Comparison of ENCODE assay signal across 8 cellular contexts in the genomic region with DNA sequence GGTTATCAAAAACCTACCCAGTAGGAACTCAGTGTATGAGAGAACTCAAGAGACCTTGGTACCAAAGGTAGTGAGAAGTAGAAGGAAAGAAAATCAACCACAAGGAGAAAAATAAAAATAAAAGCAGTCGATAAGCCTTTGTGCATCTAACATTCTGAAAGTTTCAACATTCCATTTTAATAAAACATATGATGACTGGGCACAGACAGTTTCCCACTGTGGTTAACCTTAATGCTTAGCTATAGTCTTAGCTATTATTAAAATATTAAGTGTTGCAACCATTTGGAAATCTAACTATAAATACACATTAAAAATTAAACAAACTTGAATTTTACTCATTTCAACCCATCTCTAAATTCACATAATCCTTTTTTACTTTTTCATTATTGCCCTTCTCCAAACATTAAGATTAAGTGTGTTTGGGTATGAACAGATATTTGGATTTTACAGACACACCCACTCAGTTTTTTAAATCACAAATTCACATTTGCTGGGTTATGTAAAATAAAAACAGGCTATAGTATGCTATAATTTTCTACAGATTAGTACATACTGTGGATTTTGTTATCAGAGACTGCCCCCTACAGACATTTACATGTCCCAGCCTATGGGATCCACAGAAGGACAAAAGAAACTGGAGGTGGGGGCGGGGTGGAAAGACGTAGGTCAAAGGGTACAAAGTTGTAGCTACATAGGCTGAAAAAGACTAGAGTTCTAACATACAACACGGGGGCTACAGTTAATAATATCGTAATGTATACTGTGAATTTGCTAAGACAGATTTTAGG. TPM values are rescaled to one million over a fixed set of nuclear protein-coding genes. Genes with fewer than 3 reads are reported as not detected.
DNase-seq lines count a peak whose midpoint lies in the region; ATAC-seq and TF ChIP-seq lines count a peak whose summit lies in the region.

No MANE protein-coding gene starts in this region.

- CTCF ChIA-PET in Calu3 (lab: Charles Lee) = no interaction called here

- 0 out of 2 replicates have a peak, but pooled peaks cover 3% of the 10 kb centered on the region for H3K79me2 ChIP-seq in MM.1S (ENCODE audit: low read length)

- H3K9me3 ChIP-seq in MM.1S (replicated peaks; ENCODE audit: insufficient read depth, low read length) (no peaks in the 10 kb centered on the region), adipocyte (ENCODE audit: control insufficient read depth, low read length) (no peaks in the 10 kb centered on the region)

- H3K4me1 Mint-ChIP-seq in memory B cell (no peaks in the 10 kb centered on the region), Calu3 (ENCODE audit: low read depth, unreplicated experiment) (no peaks in the 10 kb centered on the region)

- H3K36me3 Mint-ChIP-seq in memory B cell = peaks cover 17% of the 10 kb centered on the region
- H3K36me3 Mint-ChIP-seq in Calu3 (ENCODE audit: insufficient read depth, unreplicated experiment) = no peaks in the 10 kb centered on the region

- DNase-seq in NCI-H1105 treated with DMSO at 0.1 percent for 48 hours (lab: John Stamatoyannopoulos, UW) (peak; percentile 4), NCI-H1105 (lab: John Stamatoyannopoulos, UW) (no peak), MM.1S (peak; percentile 57), adipocyte (ENCODE audit: low read depth) (peak; percentile 75), memory B cell (ENCODE audit: low spot score in 2 of 2) (no peak), Calu3 (no peak)
- no peak for DNase-seq in stimulated activated CD4-positive, alpha-beta T cell treated with anti-CD3 and anti-CD28 coated beads, Interleukin-2, amount 100 ng/mL, for 48 hours

- H3K4me3 ChIP-seq in MM.1S (ENCODE audit: low read length) (no peak overlapping the region), adipocyte (ENCODE audit: low read length) (no peak overlapping the region)

- intact Hi-C loops in Calu3 (cut with micrococcal nuclease; ENCODE audit: unreplicated experiment) = loop anchor here (5.0 kb wide), 1 partner anchor 596 kb away; no protein-coding TSS in a partner anchor

- H3K9me3 Mint-ChIP-seq in memory B cell (no peaks in the 10 kb centered on the region), Calu3 (ENCODE audit: low read depth, unreplicated experiment) (no peaks in the 10 kb centered on the region)

- ATAC-seq in memory B cell (ENCODE audit: low read depth) = peak; percentile 73
- ATAC-seq in GM18909 (IDR thresholded peaks at IDR 0.05; ENCODE audit: poor library complexity, unreplicated experiment) = no peak

- H3K4me3 Mint-ChIP-seq in memory B cell (no peak overlapping the region), Calu3 (ENCODE audit: low read depth, unreplicated experiment) (no peak overlapping the region)

- no TSS peak for BruUV-seq in Calu3 (replicated peaks; lab: Mats Ljungman, UMichigan)

- H2AFZ ChIP-seq in MM.1S (ENCODE audit: low read length) = no peak overlapping the region

- H3K36me3 ChIP-seq in MM.1S (replicated peaks; ENCODE audit: insufficient read depth, low read length) (peaks cover 3% of the 10 kb centered on the region; the same call in 1 of the 2 replicates), adipocyte (ENCODE audit: control insufficient read depth, insufficient read depth, low read length, severe bottlenecking) (peaks cover 12% of the 10 kb centered on the region)

- H3K27me3 ChIP-seq in MM.1S (replicated peaks; ENCODE audit: insufficient read depth, low read length) (no peaks in the 10 kb centered on the region), adipocyte (replicated peaks; ENCODE audit: control insufficient read depth, insufficient read depth, low read length) (no peaks in the 10 kb centered on the region)

- H3K4me1 ChIP-seq in MM.1S (ENCODE audit: low read length) (0 out of 2 replicates have a peak, but pooled peaks cover 6% of the 10 kb centered on the region), adipocyte (ENCODE audit: control insufficient read depth, insufficient read depth, low read length) (peaks cover 14% of the 10 kb centered on the region)

- H3K27ac Mint-ChIP-seq in memory B cell = no peak overlapping the region
- no peak overlapping the region for H3K27ac Mint-ChIP-seq in Calu3 (ENCODE audit: unreplicated experiment)

- H3K27ac ChIP-seq in MM.1S (ENCODE audit: low read length) = no peak overlapping the region

- no peaks in the 10 kb centered on the region for H3F3A ChIP-seq in MM.1S (ENCODE audit: insufficient read depth, low read length)

- H3K4me2 ChIP-seq in MM.1S (ENCODE audit: low read depth, low read length) = no peak overlapping the region

- no peaks in the 10 kb centered on the region for H3K27me3 Mint-ChIP-seq in memory B cell
- H3K27me3 Mint-ChIP-seq in Calu3 (ENCODE audit: unreplicated experiment) = no peaks in the 10 kb centered on the region

- peak; percentile 63 for TF ChIP-seq CTCF in MM.1S (IDR thresholded peaks at IDR 0.05; ENCODE audit: low read length)
- TF ChIP-seq CTCF in Calu3 (IDR thresholded peaks at IDR 0.05; ENCODE audit: unreplicated experiment) = no peak

- no peaks in the 10 kb centered on the region for H3K9me2 ChIP-seq in MM.1S (replicated peaks; ENCODE audit: insufficient read depth, low read length)

- H4K20me1 ChIP-seq in MM.1S (ENCODE audit: insufficient read depth, low read length) = no peaks in the 10 kb centered on the region

- H3K9ac ChIP-seq in MM.1S (ENCODE audit: low read length) (no peak overlapping the region), adipocyte (ENCODE audit: low read length) (peak overlapping the region; percentile 7)

RNA-seq across cellular contexts. Expression of a gene that starts 32.8 kb away (rescaled TPM):
- total RNA-seq in Calu3 (2022) = 10.7 and 14.4 TPM in 2 replicates

Comparison
In these comparisons a context has a peak if more than half of its experiments do, and no peak if none do; other contexts are left out.
1. DNase-seq: peak in NCI-H1105 treated with DMSO at 0.1 percent for 48 hours (single experiment), MM.1S (single experiment) and adipocyte (single experiment); none in NCI-H1105 (single experiment), memory B cell (0 of 2), Calu3 (single experiment) and stimulated activated CD4-positive, alpha-beta T cell treated with anti-CD3 and anti-CD28 coated beads, Interleukin-2, amount 100 ng/mL, for 48 hours (0 of 2).